ENCODE assay signal across 10 cellular contexts in genomic region chr19:19606021-19606420, GRCh38. TPM values are rescaled to one million over a fixed set of nuclear protein-coding genes. Genes with fewer than 3 reads are reported as not detected.
DNase-seq lines count a peak whose midpoint lies in the region; ATAC-seq and TF ChIP-seq lines count a peak whose summit lies in the region.
"Had no signal": no experiment of that assay in that cellular context is flagged by ENCODE, and none has a peak within 500 bp of the region (broad histone marks: within the 10 kb centered on the region; RNA-seq: fewer than 3 reads in every experiment).

No MANE protein-coding gene starts in this region.

- H3K9me3 Mint-ChIP-seq in Calu3 (ENCODE audit: low read depth, unreplicated experiment), result no peaks in the 10 kb centered on the region
- H3K9me3 Mint-ChIP-seq: naive B cell had no signal

- no peak overlapping the region for H3K27ac ChIP-seq in substantia nigra (ENCODE audit: low read depth, low read length, poor library complexity, severe bottlenecking)

- TF ChIP-seq CTCF in Calu3 (IDR thresholded peaks at IDR 0.05; ENCODE audit: unreplicated experiment), result no peak

- ATAC-seq in HG03045 (IDR thresholded peaks at IDR 0.05; ENCODE audit: unreplicated experiment) (no peak), HG02884 (IDR thresholded peaks at IDR 0.05; ENCODE audit: unreplicated experiment) (no peak)

- no TSS peak for BruUV-seq in Calu3 (replicated peaks; lab: Mats Ljungman, UMichigan)

- peaks cover 12% of the 10 kb centered on the region for H3K36me3 Mint-ChIP-seq in Calu3 (ENCODE audit: insufficient read depth, unreplicated experiment)
- H3K36me3 Mint-ChIP-seq: naive B cell had no signal

- CTCF ChIA-PET in Calu3 (lab: Charles Lee), result interaction anchor here (0.7 kb wide), 1 partner anchor 9 kb away, joined by 6 read pairs; no protein-coding TSS in a partner anchor

- intact Hi-C loops in Calu3 (cut with micrococcal nuclease; ENCODE audit: unreplicated experiment), result loop anchor here (10.0 kb wide), 1 partner anchor 51 kb away; no protein-coding TSS in a partner anchor

- DNase-seq in Calu3, result peak; percentile 47
- peak; percentile 41 for DNase-seq in MV-4-11 (lab: John Stamatoyannopoulos, UW)
- DNase-seq in activated T-helper 1 cell treated with Interleukin-2 at 50 U/mL for 16 hours (ENCODE audit: low read depth), result peak; percentile 28
- peak; percentile 57 for DNase-seq in mucosa of gallbladder (ENCODE audit: low spot score)
- DNase-seq in HuH-7 (ENCODE audit: low spot score), result no peak
- DNase-seq in substantia nigra (lab: John Stamatoyannopoulos, UW), result no peak
- DNase-seq: erythroblast, naive B cell had no signal

- H3K4me1 Mint-ChIP-seq in Calu3 (ENCODE audit: low read depth, unreplicated experiment), result peaks cover 26% of the 10 kb centered on the region

- H3K4me3 Mint-ChIP-seq in Calu3 (ENCODE audit: low read depth, unreplicated experiment), result peak overlapping the region; percentile 39

- H3K27me3 Mint-ChIP-seq in Calu3 (ENCODE audit: unreplicated experiment), result no peaks in the 10 kb centered on the region
- H3K27me3 Mint-ChIP-seq: naive B cell had no signal

- peak overlapping the region; percentile 76 for H3K27ac Mint-ChIP-seq in Calu3 (ENCODE audit: unreplicated experiment)

RNA-seq across cellular contexts. Expression of gene PBX4, which starts 12.5 kb away (rescaled TPM):
- total RNA-seq in Calu3 (2022) (5.1 and 6.0 TPM in 2 replicates), mucosa of gallbladder (9.9 TPM)

RNA-seq across cellular contexts. Expression of gene LPAR2, which starts 22.0 kb away (rescaled TPM):
- total RNA-seq in Calu3 (2022) (25.0 and 27.3 TPM in 2 replicates), mucosa of gallbladder (44.3 TPM)

RNA-seq across cellular contexts. Expression of gene GMIP, which starts 37.4 kb away (rescaled TPM):
- total RNA-seq in Calu3 (2022) (17.2 and 17.3 TPM in 2 replicates), mucosa of gallbladder (28.5 TPM)

RNA-seq across cellular contexts. Expression of gene ATP13A1, which starts 57.5 kb away (rescaled TPM):
- total RNA-seq in Calu3 (2022), result 60.2 and 65.4 TPM in 2 replicates
- 86.5 TPM for total RNA-seq in mucosa of gallbladder

Comparison
In these comparisons a context has a peak if more than half of its experiments do, and no peak if none do; other contexts are left out.
1. DNase-seq: peak in Calu3 (single experiment), MV-4-11 (single experiment), activated T-helper 1 cell treated with Interleukin-2 at 50 U/mL for 16 hours (single experiment) and mucosa of gallbladder (single experiment); none in HuH-7 (single experiment) and substantia nigra (0 of 49).